In genomic region chr14:20632448-20632830, GRCh38 we compare ENCODE assay signal across 8 cellular contexts. TPM values are rescaled to one million over a fixed set of nuclear protein-coding genes. Genes with fewer than 3 reads are reported as not detected.
A peak's percentile ranks its signal among the peaks of the same experiment; 100 is the strongest.
DNase-seq lines count a peak whose midpoint lies in the region; ATAC-seq and TF ChIP-seq lines count a peak whose summit lies in the region.

No MANE protein-coding gene starts in this region.

- H3K9ac ChIP-seq in colonic mucosa (ENCODE audit: low read depth in 2 of 2, low read length in 2 of 2) = peak overlapping the region; percentile 12 to 31

- intact Hi-C loops in colonic mucosa (cut with DNase I) = no loop called here

- H3K9me3 ChIP-seq in colonic mucosa (no peaks in the 10 kb centered on the region), neutrophil (no peaks in the 10 kb centered on the region)

- no peak overlapping the region for H3K27ac ChIP-seq in ACC112 (ENCODE audit: low read depth, low read length)
- H3K27ac ChIP-seq in colonic mucosa = no peak overlapping the region
- H3K27ac ChIP-seq in neutrophil = no peak overlapping the region

- H2AFZ ChIP-seq in ACC112 (ENCODE audit: low read length, unreplicated experiment) = no peak overlapping the region

- H3K4me1 ChIP-seq in ACC112 (ENCODE audit: control insufficient read depth, insufficient read depth, low read length, unreplicated experiment) (peaks cover 6% of the 10 kb centered on the region), colonic mucosa (peaks cover 4% of the 10 kb centered on the region), neutrophil (ENCODE audit: control insufficient read depth in 1 of 2, insufficient read depth in 1 of 2, low read depth in 1 of 2, low read length in 1 of 2) (peaks cover 24 to 33% of the 10 kb centered on the region in 2 experiments)

- H3K36me3 ChIP-seq in ACC112 (ENCODE audit: insufficient read depth, low read length) (no peaks in the 10 kb centered on the region), colonic mucosa (no peaks in the 10 kb centered on the region), neutrophil (no peaks in the 10 kb centered on the region)

- DNase-seq in Jurkat, Clone E6-1 (ENCODE audit: low read depth, low spot score) = no peak
- DNase-seq in colonic mucosa (no peak), midbrain (lab: John Stamatoyannopoulos, UW) (no peak), MV-4-11 (lab: John Stamatoyannopoulos, UW) (no peak), CD1c-positive myeloid dendritic cell (ENCODE audit: extremely low spot score) (no peak)

- H3K79me2 ChIP-seq in ACC112 (ENCODE audit: control insufficient read depth, insufficient read depth, low read length, unreplicated experiment) = no peaks in the 10 kb centered on the region

- ATAC-seq in GM19023 (IDR thresholded peaks at IDR 0.05; ENCODE audit: unreplicated experiment) = peak; percentile 25

- TF ChIP-seq CTCF in colonic mucosa (IDR thresholded peaks at IDR 0.05) = no peak
- no peak for TF ChIP-seq CTCF in neutrophil (IDR thresholded peaks at IDR 0.05)

- peaks cover 57% of the 10 kb centered on the region for H3K27me3 ChIP-seq in ACC112 (ENCODE audit: insufficient read depth, low read length)
- no peaks in the 10 kb centered on the region for H3K27me3 ChIP-seq in colonic mucosa
- H3K27me3 ChIP-seq in neutrophil = peaks cover 100% of the 10 kb centered on the region

- H3K4me3 ChIP-seq in ACC112 (ENCODE audit: low read depth, low read length) (peak overlapping the region; percentile 72), colonic mucosa (peak overlapping the region; percentile 29), neutrophil (ENCODE audit: low read depth in 1 of 2, low read length in 1 of 2) (peak overlapping the region; percentile 12 to 14)
- H3K4me3 ChIP-seq in Jurkat, Clone E6-1 (ENCODE audit: low read length) = peak overlapping the region; percentile 71

RNA-seq across cellular contexts. Expression of gene OR6S1, which starts 9.1 kb away (rescaled TPM):
- not detected for polyA plus RNA-seq in Jurkat, Clone E6-1 (2012; ENCODE audit: insufficient read depth, insufficient read length)
- not detected for total RNA-seq in colonic mucosa

RNA-seq across cellular contexts. Expression of gene RNASE12, which starts 41.3 kb away (rescaled TPM):
- not detected for polyA plus RNA-seq in Jurkat, Clone E6-1 (2012; ENCODE audit: insufficient read depth, insufficient read length)
- total RNA-seq in colonic mucosa = not detected

RNA-seq across cellular contexts. Expression of gene RNASE11, which starts 44.6 kb away (rescaled TPM):
- not detected for polyA plus RNA-seq in Jurkat, Clone E6-1 (2012; ENCODE audit: insufficient read depth, insufficient read length)
- total RNA-seq in colonic mucosa = not detected

RNA-seq across cellular contexts. Expression of gene RNASE4, which starts 51.9 kb away (rescaled TPM):
- polyA plus RNA-seq in Jurkat, Clone E6-1 (2012; ENCODE audit: insufficient read depth, insufficient read length) = 5.3 TPM
- total RNA-seq in colonic mucosa = 10 to 100 TPM; 41.5 to 94.7 TPM

RNA-seq across cellular contexts. Expression of gene ANG, which starts 56.1 kb away (rescaled TPM):
- 3.3 TPM for polyA plus RNA-seq in Jurkat, Clone E6-1 (2012; ENCODE audit: insufficient read depth, insufficient read length)
- 10 to 100 TPM; 50.0 to 73.6 TPM for total RNA-seq in colonic mucosa

Comparison
In these comparisons a context has a peak if more than half of its experiments do, and no peak if none do; other contexts are left out.
1. H3K4me3 ChIP-seq: peak in every context shown above with its lines; median percentile 72 in ACC112; 71 in Jurkat, Clone E6-1; 29 in colonic mucosa; 13 in neutrophil.